9 cellular contexts compared by ENCODE assay signal in genomic region chr13:44243198-44243852, GRCh38.
A peak's percentile ranks its signal among the peaks of the same experiment; 100 is the strongest.
DNase-seq lines count a peak whose midpoint lies in the region; ATAC-seq and TF ChIP-seq lines count a peak whose summit lies in the region.
"Had no signal": no experiment of that assay in that cellular context is flagged by ENCODE, and none has a peak within 500 bp of the region (broad histone marks: within the 10 kb centered on the region; RNA-seq: fewer than 3 reads in every experiment).

No MANE protein-coding gene starts in this region.

- TF ChIP-seq CTCF in smooth muscle cell (IDR thresholded peaks at IDR 0.05; ENCODE audit: borderline replicate concordance, insufficient read depth, poor library complexity, severe bottlenecking) = peak; percentile 41

- intact Hi-C loops in activated CD4-positive, alpha-beta T cell treated with anti-CD3 and anti-CD28 coated beads, Interleukin-2, amount 10 ng/mL, durations not matched to agents 24 days and 14 days (cut with micrococcal nuclease) = loop anchor here (1.0 kb wide), 1 partner anchor 195 kb away; no protein-coding TSS in a partner anchor

- peaks cover 9% of the 10 kb centered on the region for H3F3A ChIP-seq in smooth muscle cell (ENCODE audit: low read depth)

- peaks cover 10% of the 10 kb centered on the region for H3K4me1 Mint-ChIP-seq in activated CD4-positive, alpha-beta T cell treated with anti-CD3 and anti-CD28 coated beads, Interleukin-2, amount 10 ng/mL, durations not matched to agents 24 days and 14 days

- H3K27ac ChIP-seq in smooth muscle cell (ENCODE audit: low read depth) = peak overlapping the region; percentile 65
- H3K27ac ChIP-seq: epithelial cell of prostate had no signal

- H3K27me3 Mint-ChIP-seq in activated CD4-positive, alpha-beta T cell treated with anti-CD3 and anti-CD28 coated beads, Interleukin-2, amount 10 ng/mL, durations not matched to agents 24 days and 14 days = peaks cover 23% of the 10 kb centered on the region

- H3K36me3 ChIP-seq in smooth muscle cell (ENCODE audit: low read depth) = no peaks in the 10 kb centered on the region

- H3K4me1 ChIP-seq in smooth muscle cell (ENCODE audit: low read depth) = peaks cover 10% of the 10 kb centered on the region

- WGBS in smooth muscle cell (ENCODE audit: low lambda C conversion rate) = 22% methylated on average over 11 of the region's 11 CpGs

- no peaks in the 10 kb centered on the region for H3K9me3 Mint-ChIP-seq in activated CD4-positive, alpha-beta T cell treated with anti-CD3 and anti-CD28 coated beads, Interleukin-2, amount 10 ng/mL, durations not matched to agents 24 days and 14 days

- H3K27me3 ChIP-seq in smooth muscle cell (ENCODE audit: low read depth) = no peaks in the 10 kb centered on the region

- no peaks in the 10 kb centered on the region for H3K36me3 Mint-ChIP-seq in activated CD4-positive, alpha-beta T cell treated with anti-CD3 and anti-CD28 coated beads, Interleukin-2, amount 10 ng/mL, durations not matched to agents 24 days and 14 days (ENCODE audit: low read depth)

- H3K79me2 ChIP-seq in smooth muscle cell (ENCODE audit: low read depth) = no peaks in the 10 kb centered on the region

- H3K9me3 ChIP-seq in smooth muscle cell (replicated peaks; ENCODE audit: low read depth) = no peaks in the 10 kb centered on the region

- H3K9ac ChIP-seq in smooth muscle cell (ENCODE audit: low read depth) = no peak overlapping the region

- H2AFZ ChIP-seq in smooth muscle cell (ENCODE audit: low read depth) = no peak overlapping the region

- H3K27ac Mint-ChIP-seq in activated CD4-positive, alpha-beta T cell treated with anti-CD3 and anti-CD28 coated beads, Interleukin-2, amount 10 ng/mL, durations not matched to agents 24 days and 14 days = no peak overlapping the region

- H3K4me3 Mint-ChIP-seq in activated CD4-positive, alpha-beta T cell treated with anti-CD3 and anti-CD28 coated beads, Interleukin-2, amount 10 ng/mL, durations not matched to agents 24 days and 14 days = no peak overlapping the region

- H4K20me1 ChIP-seq in smooth muscle cell (ENCODE audit: low read depth) = no peaks in the 10 kb centered on the region

- DNase-seq in stimulated activated CD4-positive, alpha-beta T cell treated with anti-CD3 and anti-CD28 coated beads, Interleukin-15, amount 100 ng/mL, for 24 hours = peak; percentile 35
- no peak for DNase-seq in stimulated activated CD4-positive, alpha-beta T cell treated with anti-CD3 and anti-CD28 coated beads, Interleukin-2, amount 100 ng/mL, for 48 hours
- peak; percentile 92 for DNase-seq in M059J (ENCODE audit: low read depth)
- DNase-seq in activated CD4-positive, alpha-beta T cell treated with anti-CD3 and anti-CD28 coated beads, Interleukin-2, amount 10 ng/mL, durations not matched to agents 24 days and 14 days = peak; percentile 74
- DNase-seq in hepatic stellate cell (ENCODE audit: low spot score) = peak; percentile 69
- DNase-seq in smooth muscle cell (lab: John Stamatoyannopoulos, UW; ENCODE audit: unreplicated experiment) = no peak
- no peak for DNase-seq in NK-92 treated with Interleukin-12 subunit alpha and Interleukin-12 subunit beta, amount 100 ng/mL, for 24 hours (lab: John Stamatoyannopoulos, UW)

- no peak for ATAC-seq in HG03469 (IDR thresholded peaks at IDR 0.05; ENCODE audit: unreplicated experiment)

- H3K4me3 ChIP-seq in smooth muscle cell = no peak overlapping the region

- H3K4me2 ChIP-seq in smooth muscle cell = peak overlapping the region; percentile 11

Comparison
In these comparisons a context has a peak if more than half of its experiments do, and no peak if none do; other contexts are left out.
1. DNase-seq: peak in stimulated activated CD4-positive, alpha-beta T cell treated with anti-CD3 and anti-CD28 coated beads, Interleukin-15, amount 100 ng/mL, for 24 hours (single experiment), M059J (single experiment), activated CD4-positive, alpha-beta T cell treated with anti-CD3 and anti-CD28 coated beads, Interleukin-2, amount 10 ng/mL, durations not matched to agents 24 days and 14 days (single experiment) and hepatic stellate cell (single experiment); none in stimulated activated CD4-positive, alpha-beta T cell treated with anti-CD3 and anti-CD28 coated beads, Interleukin-2, amount 100 ng/mL, for 48 hours (0 of 2), smooth muscle cell (single experiment) and NK-92 treated with Interleukin-12 subunit alpha and Interleukin-12 subunit beta, amount 100 ng/mL, for 24 hours (single experiment).